8 cellular contexts compared by ENCODE assay signal in the genomic region with DNA sequence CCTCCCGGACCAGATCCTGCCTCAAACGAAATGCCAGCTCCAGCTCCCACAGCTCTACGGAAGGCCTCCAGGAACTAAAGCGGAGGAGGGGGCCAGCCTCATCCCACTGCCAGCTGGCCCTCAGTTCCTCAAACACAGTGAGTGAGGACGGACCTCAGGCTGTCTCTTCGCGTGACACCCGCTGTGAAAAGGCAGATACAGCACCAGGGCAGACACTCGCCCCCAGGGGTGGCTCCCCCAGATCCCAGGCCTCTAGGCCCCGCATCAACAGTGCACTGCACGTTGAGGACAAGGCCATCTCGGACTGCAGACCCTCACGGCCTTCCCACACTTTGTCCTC.
DNase-seq lines count a peak whose midpoint lies in the region; ATAC-seq and TF ChIP-seq lines count a peak whose summit lies in the region.
"Not testable (repeated sequence)": the region's sequence is repeated elsewhere in the genome, so short reads cannot be mapped to it uniquely, and the experiment has no call there.

No MANE protein-coding gene starts in this region.

- H3K4me3 ChIP-seq in BLaER1; RWPE2 (ENCODE audit: severe bottlenecking); right lobe of liver; neural progenitor cell: not testable (repeated sequence)

- H3K27me3 ChIP-seq in BLaER1; RWPE2 (ENCODE audit: insufficient read depth, poor library complexity, severe bottlenecking); right lobe of liver; neural progenitor cell: not testable (repeated sequence)

- DNase-seq in RWPE2 (ENCODE audit: low spot score) = peak; percentile 80
- DNase-seq in chondrocyte (ENCODE audit: low spot score) = peak; percentile 97
- DNase-seq in Right ventricle myocardium superior = peak; percentile 48
- DNase-seq in right lobe of liver = peak; percentile 38 to 59 (median 45)
- DNase-seq in neural progenitor cell (ENCODE audit: low spot score); stimulated activated effector memory CD8-positive, alpha-beta T cell treated with anti-CD3 and anti-CD28 coated beads, Interleukin-12 subunit alpha, Interleukin-12 subunit beta, amount 100 ng/mL, for 72 hours (ENCODE audit: low spot score in 2 of 2): not testable (repeated sequence)
- DNase-seq in ureter (ENCODE audit: low spot score) = peak; percentile 59

- ATAC-seq in RWPE2 (ENCODE audit: low read depth); Right ventricle myocardium superior (ENCODE audit: poor library complexity); right lobe of liver; stimulated activated effector memory CD8-positive, alpha-beta T cell treated with anti-CD3 and anti-CD28 coated beads, Interleukin-12 subunit alpha, Interleukin-12 subunit beta, amount 100 ng/mL, for 72 hours: not testable (repeated sequence)

- 0 out of 2 replicates have a peak overlapping the region, but pooled peaks have one; percentile 9 for H3K9ac ChIP-seq in BLaER1
- not testable (repeated sequence) for H3K9ac ChIP-seq in neural progenitor cell

- H3K9me3 ChIP-seq in BLaER1; RWPE2 (ENCODE audit: severe bottlenecking); right lobe of liver; neural progenitor cell (ENCODE audit: low read depth): not testable (repeated sequence)

- H3K27me3 Mint-ChIP-seq in chondrocyte (ENCODE audit: low read depth) = not testable (repeated sequence)
- peaks cover 16% of the 10 kb centered on the region for H3K27me3 Mint-ChIP-seq in neural progenitor cell (ENCODE audit: insufficient read depth, low read depth)

- peaks cover 55% of the 10 kb centered on the region for H3K36me3 ChIP-seq in BLaER1
- H3K36me3 ChIP-seq in RWPE2 (ENCODE audit: low read depth); right lobe of liver; neural progenitor cell: not testable (repeated sequence)

- not testable (repeated sequence) for H3K27ac Mint-ChIP-seq in chondrocyte (ENCODE audit: unreplicated experiment)
- peak overlapping the region; percentile 89 for H3K27ac Mint-ChIP-seq in neural progenitor cell
- H3K27ac Mint-ChIP-seq in stimulated activated effector memory CD8-positive, alpha-beta T cell treated with anti-CD3 and anti-CD28 coated beads, Interleukin-12 subunit alpha, Interleukin-12 subunit beta, amount 100 ng/mL, for 72 hours = peak overlapping the region; percentile 86

- H3K4me2 ChIP-seq in BLaER1 = not testable (repeated sequence)
- H3K4me2 ChIP-seq in neural progenitor cell = peak overlapping the region; percentile 20

- not testable (repeated sequence) for H3K4me1 Mint-ChIP-seq in chondrocyte (ENCODE audit: low read depth)
- H3K4me1 Mint-ChIP-seq in neural progenitor cell = peaks cover 31% of the 10 kb centered on the region
- H3K4me1 Mint-ChIP-seq in stimulated activated effector memory CD8-positive, alpha-beta T cell treated with anti-CD3 and anti-CD28 coated beads, Interleukin-12 subunit alpha, Interleukin-12 subunit beta, amount 100 ng/mL, for 72 hours = peaks cover 37% of the 10 kb centered on the region

- not testable (repeated sequence) for H3F3A ChIP-seq in neural progenitor cell (ENCODE audit: low read depth)

- H3K36me3 Mint-ChIP-seq in chondrocyte (ENCODE audit: low read depth) = peaks cover 12% of the 10 kb centered on the region
- H3K36me3 Mint-ChIP-seq in neural progenitor cell = peaks cover 29% of the 10 kb centered on the region
- peaks cover 37% of the 10 kb centered on the region for H3K36me3 Mint-ChIP-seq in stimulated activated effector memory CD8-positive, alpha-beta T cell treated with anti-CD3 and anti-CD28 coated beads, Interleukin-12 subunit alpha, Interleukin-12 subunit beta, amount 100 ng/mL, for 72 hours

- intact Hi-C loops in Right ventricle myocardium superior (cut with DNase I); right lobe of liver (cut with DNase I): not testable (repeated sequence)

- TF ChIP-seq CTCF in RWPE2 (IDR thresholded peaks at IDR 0.05; ENCODE audit: poor library complexity, severe bottlenecking); chondrocyte (IDR thresholded peaks at IDR 0.05); right lobe of liver (IDR thresholded peaks at IDR 0.05); neural progenitor cell (IDR thresholded peaks at IDR 0.05): not testable (repeated sequence)

- WGBS in right lobe of liver (ENCODE audit: insufficient coverage, low coverage, low lambda C conversion rate, missing lambda C conversion rate) = 95% methylated on average over 11 of the region's 13 CpGs

- not testable (repeated sequence) for H3K4me3 Mint-ChIP-seq in chondrocyte (ENCODE audit: unreplicated experiment); stimulated activated effector memory CD8-positive, alpha-beta T cell treated with anti-CD3 and anti-CD28 coated beads, Interleukin-12 subunit alpha, Interleukin-12 subunit beta, amount 100 ng/mL, for 72 hours
- peak overlapping the region; percentile 14 for H3K4me3 Mint-ChIP-seq in neural progenitor cell

- H3K9me3 Mint-ChIP-seq in chondrocyte (ENCODE audit: low read depth); stimulated activated effector memory CD8-positive, alpha-beta T cell treated with anti-CD3 and anti-CD28 coated beads, Interleukin-12 subunit alpha, Interleukin-12 subunit beta, amount 100 ng/mL, for 72 hours: not testable (repeated sequence)
- H3K9me3 Mint-ChIP-seq in neural progenitor cell = peaks cover 14% of the 10 kb centered on the region

- not testable (repeated sequence) for H3K27ac ChIP-seq in BLaER1; RWPE2 (ENCODE audit: poor library complexity, severe bottlenecking); right lobe of liver
- peak overlapping the region; percentile 17 for H3K27ac ChIP-seq in neural progenitor cell

- TF ChIP-seq POLR2A in right lobe of liver (IDR thresholded peaks at IDR 0.05) = not testable (repeated sequence)

- H2AFZ ChIP-seq in neural progenitor cell (replicated peaks) = not testable (repeated sequence)

- H3K79me2 ChIP-seq in neural progenitor cell (ENCODE audit: low read depth) = peaks cover 18% of the 10 kb centered on the region

- H4K20me1 ChIP-seq in BLaER1 = peaks cover 25% of the 10 kb centered on the region
- not testable (repeated sequence) for H4K20me1 ChIP-seq in neural progenitor cell (ENCODE audit: low read depth)

- H3K4me1 ChIP-seq in BLaER1; RWPE2 (ENCODE audit: insufficient read depth, poor library complexity, severe bottlenecking); right lobe of liver: not testable (repeated sequence)
- peaks cover 19% of the 10 kb centered on the region for H3K4me1 ChIP-seq in neural progenitor cell
